8 cellular contexts compared by ENCODE assay signal in the genomic region with DNA sequence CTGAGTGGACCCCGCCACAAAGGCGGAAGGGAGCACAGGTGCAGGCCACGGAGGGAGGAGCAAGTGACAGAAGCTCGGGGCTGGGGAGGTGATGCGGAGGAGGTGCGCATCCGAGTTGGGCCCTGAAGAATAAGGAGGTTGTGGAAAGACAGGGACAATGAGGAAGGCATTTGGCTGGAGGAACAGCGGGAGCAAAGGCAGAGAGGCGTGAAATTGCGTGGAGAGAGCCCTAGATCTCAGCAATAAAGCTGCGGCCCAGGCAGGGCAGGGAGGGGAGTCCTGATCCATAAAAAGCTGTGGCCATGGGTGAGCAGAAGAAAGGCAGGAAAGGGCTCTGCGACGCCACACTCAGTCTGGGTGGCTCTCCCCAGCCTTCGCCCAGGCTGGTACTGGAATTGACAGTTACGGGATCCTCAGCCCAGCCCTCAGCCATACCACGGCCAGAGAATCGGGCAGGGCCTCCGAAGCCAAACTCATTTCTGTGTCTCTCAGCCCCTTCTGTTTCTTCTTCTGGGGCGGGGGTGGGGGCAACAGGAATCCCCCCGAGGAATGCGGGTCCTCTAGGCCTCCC. TPM values are rescaled to one million over a fixed set of nuclear protein-coding genes. Genes with fewer than 3 reads are reported as not detected.
DNase-seq lines count a peak whose midpoint lies in the region; ATAC-seq lines count a peak whose summit lies in the region.
"Had no signal": no experiment of that assay in that cellular context is flagged by ENCODE, and none has a peak within 500 bp of the region (broad histone marks: within the 10 kb centered on the region; RNA-seq: fewer than 3 reads in every experiment).

No MANE protein-coding gene starts in this region.

- no peaks in the 10 kb centered on the region for H3K79me2 ChIP-seq in GM23248 (ENCODE audit: insufficient read depth)

- peak overlapping the region; percentile 66 for H3K4me3 ChIP-seq in GM23248
- H3K4me3 ChIP-seq in iPS-18a (ENCODE audit: low read length): peak overlapping the region; percentile 72
- H3K4me3 ChIP-seq in skeletal muscle satellite cell (ENCODE audit: low read length): peak overlapping the region; percentile 70

- H3K36me3 ChIP-seq in GM23248 (ENCODE audit: low read depth) (no peaks in the 10 kb centered on the region), iPS-18a (ENCODE audit: control insufficient read depth, low read depth, low read length) (no peaks in the 10 kb centered on the region), skeletal muscle satellite cell (ENCODE audit: insufficient read depth, low read length) (no peaks in the 10 kb centered on the region)

- H2AFZ ChIP-seq in GM23248: no peak overlapping the region

- ATAC-seq in T-helper 17 cell (no peak), GM18861 (IDR thresholded peaks at IDR 0.05; ENCODE audit: unreplicated experiment) (no peak)

- no peaks in the 10 kb centered on the region for H3K9me2 ChIP-seq in GM23248 (ENCODE audit: insufficient read depth)

- no peak for DNase-seq in GM23248
- no peak for DNase-seq in T-helper 17 cell
- no peak for DNase-seq in SK-N-DZ (ENCODE audit: low spot score)
- DNase-seq in MV-4-11 (lab: John Stamatoyannopoulos, UW): no peak

- H4K20me1 ChIP-seq in GM23248 (ENCODE audit: insufficient read depth): no peaks in the 10 kb centered on the region

- H3K4me1 ChIP-seq in GM23248 (ENCODE audit: insufficient read depth): no peaks in the 10 kb centered on the region; the same call in 1 of the 2 replicates
- H3K4me1 ChIP-seq in iPS-18a (ENCODE audit: control insufficient read depth, low read depth, low read length): peaks cover 34% of the 10 kb centered on the region
- H3K4me1 ChIP-seq in skeletal muscle satellite cell (ENCODE audit: control insufficient read depth, insufficient read depth, low read length): peaks cover 14% of the 10 kb centered on the region

- H3F3A ChIP-seq in GM23248 (ENCODE audit: insufficient read depth): no peaks in the 10 kb centered on the region

- in situ Hi-C loops in GM23248 (cut with MboI): no loop called here

- H3K4me2 ChIP-seq in GM23248 (ENCODE audit: unreplicated experiment) (peak overlapping the region; percentile 74), skeletal muscle satellite cell (ENCODE audit: low read length) (peak overlapping the region; percentile 94)

- peak overlapping the region; percentile 81 for H3K4me3 Mint-ChIP-seq in T-helper 17 cell

- no peak overlapping the region for H3K27ac ChIP-seq in GM23248
- H3K27ac ChIP-seq in iPS-18a (ENCODE audit: low read length): no peak overlapping the region

- 51 to 52% methylated on average over 21 of the region's 21 CpGs for WGBS in GM23248 (ENCODE audit: low coverage in 1 of 2, low lambda C conversion rate in 2 of 2, missing lambda C conversion rate in 2 of 2), 2 experiments

- H3K27me3 ChIP-seq in GM23248 (replicated peaks; ENCODE audit: insufficient read depth): peaks cover 68% of the 10 kb centered on the region
- H3K27me3 ChIP-seq in iPS-18a (ENCODE audit: control insufficient read depth, insufficient read depth, low read length): peaks cover 29% of the 10 kb centered on the region
- H3K27me3 ChIP-seq in skeletal muscle satellite cell (ENCODE audit: control insufficient read depth, insufficient read depth, low read length): peaks cover 85% of the 10 kb centered on the region

- H3K9me3 ChIP-seq in GM23248 (ENCODE audit: low read depth) (no peaks in the 10 kb centered on the region), T-helper 17 cell (ENCODE audit: control insufficient read depth, low read length, poor library complexity, severe bottlenecking) (no peaks in the 10 kb centered on the region), iPS-18a (ENCODE audit: control insufficient read depth, low read depth, low read length) (no peaks in the 10 kb centered on the region), skeletal muscle satellite cell (replicated peaks; ENCODE audit: low read length) (no peaks in the 10 kb centered on the region)

- H3K9ac ChIP-seq in GM23248 (no peak overlapping the region), iPS-18a (ENCODE audit: low read length) (no peak overlapping the region), skeletal muscle satellite cell (ENCODE audit: low read depth, low read length) (no peak overlapping the region)

- peaks cover 10% of the 10 kb centered on the region for H3K4me1 Mint-ChIP-seq in T-helper 17 cell

- H3K36me3 Mint-ChIP-seq in T-helper 17 cell (ENCODE audit: low read depth): peaks cover 5% of the 10 kb centered on the region

- peaks cover 57% of the 10 kb centered on the region for H3K27me3 Mint-ChIP-seq in T-helper 17 cell

- no peak overlapping the region for H3K27ac Mint-ChIP-seq in T-helper 17 cell

RNA-seq across cellular contexts. Expression of a gene that starts 2.2 kb away (rescaled TPM):
- 0.32 and 0.76 TPM in 2 replicates for total RNA-seq in GM23248 (2014; rRNA removed; shearing (Covaris generic))
- 0.13 and 0.23 TPM in 2 replicates for polyA plus RNA-seq in GM23248 (2016; fragmentation: Nextera tagmentation; extraction: Ambion mirVana)
- total RNA-seq in T-helper 17 cell: under 1 TPM; 0.42 to 0.76 TPM
- not detected in 2 replicates for total RNA-seq in skeletal muscle satellite cell (2012; rRNA removed)
- polyA plus RNA-seq in SK-N-DZ (2014; cell fraction: cytosol; rRNA removed): 4.9 and 6.4 TPM in 2 replicates
- polyA plus RNA-seq in SK-N-DZ (2014; cell fraction: nucleus; rRNA removed): 6.0 and 7.1 TPM in 2 replicates

RNA-seq across cellular contexts. Expression of a gene that starts 41.6 kb away (rescaled TPM):
- not detected in 2 replicates for total RNA-seq in GM23248 (2014; rRNA removed; shearing (Covaris generic))
- polyA plus RNA-seq in GM23248 (2016; fragmentation: Nextera tagmentation; extraction: Ambion mirVana): not detected in 2 replicates
- not detected for total RNA-seq in T-helper 17 cell
- total RNA-seq in skeletal muscle satellite cell (2012; rRNA removed): 1.0 and 1.5 TPM in 2 replicates
- 0.15 TPM in 1 of 2 replicates, not detected in the other for polyA plus RNA-seq in SK-N-DZ (2014; cell fraction: cytosol; rRNA removed)
- 0.27 TPM in 1 of 2 replicates, not detected in the other for polyA plus RNA-seq in SK-N-DZ (2014; cell fraction: nucleus; rRNA removed)
- total RNA-seq: G401 had no signal
